ENCODE assay signal across 8 cellular contexts in genomic region chrX:70196961-70197805, GRCh38. TPM values are rescaled to one million over a fixed set of nuclear protein-coding genes. Genes with fewer than 3 reads are reported as not detected.
DNase-seq lines count a peak whose midpoint lies in the region; ATAC-seq and FAIRE-seq lines count a peak whose summit lies in the region.

No MANE protein-coding gene starts in this region.

- peak; percentile 87 for ATAC-seq in HG02610 (IDR thresholded peaks at IDR 0.05; ENCODE audit: unreplicated experiment)

- no peak overlapping the region for H3K9ac ChIP-seq in mesendoderm (ENCODE audit: low read length)

- no peak overlapping the region for H2BK5ac ChIP-seq in mesendoderm (ENCODE audit: low read length)

- no peak overlapping the region for H2AK5ac ChIP-seq in mesendoderm (ENCODE audit: low read length)

- DNase-seq in NCI-H524 (lab: John Stamatoyannopoulos, UW) (peak; percentile 34 to 74), NCI-H524 treated with DMSO at 0.1 percent for 48 hours (lab: John Stamatoyannopoulos, UW) (no peak), NCI-H2107 (lab: John Stamatoyannopoulos, UW) (peak; percentile 27), mesendoderm (peak; percentile 67)
- DNase-seq in activated CD4-positive, alpha-beta T cell treated with anti-CD3 and anti-CD28 coated beads for 24 hours (ENCODE audit: low read depth in 2 of 2) = peak; percentile 35 to 72
- DNase-seq in stimulated activated naive CD4-positive, alpha-beta T cell treated with Interleukin-2 at 50 U/mL for 16 hours (lab: John Stamatoyannopoulos, UW) = peak; percentile 30

- no peak overlapping the region for H4K8ac ChIP-seq in mesendoderm (ENCODE audit: low read depth, low read length)

- no peak overlapping the region for H3K4me2 ChIP-seq in mesendoderm (ENCODE audit: low read length)

- H3K4me3 ChIP-seq in mesendoderm (ENCODE audit: low read length) = no peak overlapping the region

- no peaks in the 10 kb centered on the region for H3K79me1 ChIP-seq in mesendoderm (ENCODE audit: low read length)

- no peak overlapping the region for H3K27ac ChIP-seq in mesendoderm (ENCODE audit: low read depth, low read length)

- no peak overlapping the region for H3K18ac ChIP-seq in mesendoderm (ENCODE audit: low read length)

- no peaks in the 10 kb centered on the region for H3K79me2 ChIP-seq in mesendoderm (ENCODE audit: control insufficient read depth, insufficient read depth, low read length)

- H3K4ac ChIP-seq in mesendoderm (ENCODE audit: low read depth, low read length) = no peak overlapping the region

- no peak overlapping the region for H2BK15ac ChIP-seq in mesendoderm (replicated peaks; ENCODE audit: low read depth)

- H3K27me3 ChIP-seq in mesendoderm (ENCODE audit: insufficient read depth, low read length, poor library complexity) = no peaks in the 10 kb centered on the region

- FAIRE-seq in colon (lab: Jason Lieb, UNC) = peak; percentile 47

- no peak overlapping the region for H2BK120ac ChIP-seq in mesendoderm (ENCODE audit: low read depth, low read length)

- H3K23ac ChIP-seq in mesendoderm (ENCODE audit: low read length) = no peak overlapping the region

- H3K36me3 ChIP-seq in mesendoderm (ENCODE audit: control insufficient read depth, insufficient read depth, low read length) = no peaks in the 10 kb centered on the region

- H3K56ac ChIP-seq in mesendoderm (ENCODE audit: low read length) = no peak overlapping the region

- H3K4me1 ChIP-seq in mesendoderm (ENCODE audit: control insufficient read depth, low read depth, low read length) = no peaks in the 10 kb centered on the region

- WGBS in mesendoderm (ENCODE audit: extremely low coverage, insufficient coverage, low lambda C conversion rate) = no CpG with 5 or more reads among the region's 12 CpGs

- H4K5ac ChIP-seq in mesendoderm (ENCODE audit: low read length) = no peak overlapping the region

RNA-seq across cellular contexts. Expression of gene DGAT2L6, which starts 19.9 kb away (rescaled TPM):
- polyA plus RNA-seq in mesendoderm (2013, experiment 1 of 2) = not detected
- not detected for polyA plus RNA-seq in mesendoderm (2013, experiment 2 of 2)

RNA-seq across cellular contexts. Expression of gene AWAT1, which starts 37.3 kb away (rescaled TPM):
- not detected for polyA plus RNA-seq in mesendoderm (2013, experiment 1 of 2)
- not detected for polyA plus RNA-seq in mesendoderm (2013, experiment 2 of 2)
